In genomic region chr1:966135-966602, GRCh38 we compare ENCODE assay signal across 1 cellular context.
A peak's percentile ranks its signal among the peaks of the same experiment; 100 is the strongest.
TF ChIP-seq lines count a peak whose summit lies in the region.

Gene PLEKHN1, plus strand, starts transcription at chr1:966482. Its CDS starts 50 bp downstream, at chr1:966532.

TF ChIP-seq in HEK293, 187 proteins besides CTCF, POLR2A, EP300 and RAD21:
- TF ChIP-seq ZBTB10 (tag by site-specific recombination; IDR thresholded peaks at IDR 0.05) (0 out of 2 replicates have a peak, but pooled peaks have one; percentile 7), SP2 (tag by site-specific recombination; IDR thresholded peaks at IDR 0.05) (peak; percentile 65), KLF17 (tag by site-specific recombination; IDR thresholded peaks at IDR 0.05) (peak; percentile 17; the same call in 1 of the 2 replicates), SP3 (tag by site-specific recombination; IDR thresholded peaks at IDR 0.05) (peak; percentile 69), ZNF223 (tag by site-specific recombination; IDR thresholded peaks at IDR 0.05) (no peak)
